ENCODE assay signal across 23 cellular contexts in the genomic region with DNA sequence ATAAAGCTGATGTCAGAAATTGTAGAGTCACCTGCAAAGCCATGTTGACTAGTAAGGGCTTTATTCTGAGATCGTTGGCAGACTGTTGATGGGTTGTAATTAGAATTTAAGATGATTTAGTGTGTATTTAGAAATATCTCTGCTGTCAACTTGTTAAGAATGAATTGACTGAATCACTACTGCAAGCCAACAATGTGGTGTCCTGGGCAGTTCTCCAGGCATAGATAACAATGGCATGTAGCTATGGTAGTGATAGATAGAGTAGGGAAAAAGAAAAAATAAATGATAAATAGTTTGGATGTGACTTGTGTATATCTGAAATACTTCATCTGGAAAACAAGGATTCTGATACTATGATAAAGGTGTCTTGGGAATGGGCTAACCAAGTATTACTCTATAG.
DNase-seq lines count a peak whose midpoint lies in the region; ATAC-seq, FAIRE-seq and TF ChIP-seq lines count a peak whose summit lies in the region.
"Had no signal": no experiment of that assay in that cellular context is flagged by ENCODE, and none has a peak within 500 bp of the region (broad histone marks: within the 10 kb centered on the region; RNA-seq: fewer than 3 reads in every experiment).

No MANE protein-coding gene starts in this region.

- H4K20me1 ChIP-seq in GM12878 (ENCODE audit: control insufficient read depth, insufficient read depth), result no peaks in the 10 kb centered on the region
- no peaks in the 10 kb centered on the region for H4K20me1 ChIP-seq in MM.1S (ENCODE audit: insufficient read depth, low read length)

- BruUV-seq in GM12878 (replicated peaks; lab: Mats Ljungman, UMichigan), result no TSS peak

- no peak overlapping the region for H3K4me2 ChIP-seq in GM12878 (ENCODE audit: control insufficient read depth, insufficient read depth)
- H3K4me2 ChIP-seq in MM.1S (ENCODE audit: low read depth, low read length), result no peak overlapping the region

- H3K36me3 ChIP-seq in GM12878 (ENCODE audit: control insufficient read depth in 2 of 2, insufficient read depth in 2 of 2, low read length in 1 of 2) (no peaks in the 10 kb centered on the region), MM.1S (replicated peaks; ENCODE audit: insufficient read depth, low read length) (no peaks in the 10 kb centered on the region)
- H3K36me3 ChIP-seq: BE2C, esophagus muscularis mucosa, neutrophil had no signal

- DNase-seq in NCI-H1105 treated with DMSO at 0.1 percent for 48 hours (lab: John Stamatoyannopoulos, UW) (peak; percentile 36), NCI-H1105 (lab: John Stamatoyannopoulos, UW) (no peak), NCI-H446 treated with DMSO at 0.1 percent for 48 hours (lab: John Stamatoyannopoulos, UW) (peak; percentile 82), GM12878 (ENCODE audit: low read depth, low spot score) (no peak), skeletal muscle cell (ENCODE audit: low read depth) (peak; percentile 2), MM.1S (no peak)
- DNase-seq: 8988T; BE2C; DND-41; effector memory CD8-positive, alpha-beta T cell; glutamatergic neuron; NCI-H1930; retina; stimulated activated CD4-positive, alpha-beta T cell treated with anti-CD3 and anti-CD28 coated beads, Interleukin-12 subunit alpha, Interleukin-12 subunit beta, amount 100 ng/mL, for 4 hours had no signal

- no peaks in the 10 kb centered on the region for H3K27me3 ChIP-seq in GM12878 (replicated peaks in 1 of 2; ENCODE audit: control insufficient read depth in 2 of 2, insufficient read depth in 2 of 2, low read length in 1 of 2)
- no peaks in the 10 kb centered on the region for H3K27me3 ChIP-seq in MM.1S (replicated peaks; ENCODE audit: insufficient read depth, low read length)
- H3K27me3 ChIP-seq: BE2C, esophagus muscularis mucosa, neutrophil had no signal

- TF ChIP-seq EP300 in GM12878 (IDR thresholded peaks at IDR 0.05; ENCODE audit: borderline replicate concordance in 1 of 2, control insufficient read depth in 1 of 2, low read depth in 2 of 2, low read length in 2 of 2), result no peak

- in situ Hi-C loops in GM12878 (cut with MboI), result no loop called here

- H3K4me1 ChIP-seq in GM12878 (ENCODE audit: control insufficient read depth, insufficient read depth, low read length) (no peaks in the 10 kb centered on the region), MM.1S (ENCODE audit: low read length) (no peaks in the 10 kb centered on the region)
- H3K4me1 ChIP-seq: BE2C, esophagus muscularis mucosa had no signal

- CTCF ChIA-PET in GM12878 (lab: Yijun Ruan, JAX), result no interaction called here

- 5% methylated on average over 1 of the region's 1 CpG for WGBS in GM12878 (ENCODE audit: insufficient coverage, insufficient replicate concordance, low lambda C conversion rate, missing lambda C conversion rate)

- intact Hi-C loops in GM12878 (cut with micrococcal nuclease; ENCODE audit: unreplicated experiment), result no loop called here

- TF ChIP-seq RAD21 in GM12878 (IDR thresholded peaks at IDR 0.05; ENCODE audit: insufficient read depth, low read depth, low read length), result no peak

- H3K9me2 ChIP-seq in MM.1S (replicated peaks; ENCODE audit: insufficient read depth, low read length), result no peaks in the 10 kb centered on the region

- H3K4me3 ChIP-seq in GM12878 (no peak overlapping the region), skeletal muscle cell (ENCODE audit: low read depth, low read length) (no peak overlapping the region), MM.1S (ENCODE audit: low read length) (no peak overlapping the region)
- H3K4me3 ChIP-seq: esophagus muscularis mucosa, K562, SK-N-MC had no signal

- H3K9me3 ChIP-seq in GM12878 (replicated peaks; ENCODE audit: control insufficient read depth, insufficient read depth, low read length), result no peaks in the 10 kb centered on the region
- no peaks in the 10 kb centered on the region for H3K9me3 ChIP-seq in MM.1S (replicated peaks; ENCODE audit: insufficient read depth, low read length)
- H3K9me3 ChIP-seq: BE2C, neutrophil had no signal

- RAD21 ChIA-PET in GM12878 (lab: Charles Lee; ENCODE audit: unreplicated experiment), result no interaction called here

- peak; percentile 35 for FAIRE-seq in GM12878 (lab: Jason Lieb, UNC)
- FAIRE-seq: colon, H1, K562 had no signal

- H3K27ac ChIP-seq in GM12878 (ENCODE audit: control insufficient read depth, insufficient read depth), result no peak overlapping the region
- no peak overlapping the region for H3K27ac ChIP-seq in MM.1S (ENCODE audit: low read length)
- H3K27ac ChIP-seq: esophagus muscularis mucosa, neutrophil, SK-N-MC had no signal

- no peaks in the 10 kb centered on the region for H3K79me2 ChIP-seq in GM12878 (ENCODE audit: control insufficient read depth, insufficient read depth, low read length)
- no peaks in the 10 kb centered on the region for H3K79me2 ChIP-seq in MM.1S (ENCODE audit: low read length)

- no peak for TF ChIP-seq POLR2A in GM12878 (IDR thresholded peaks at IDR 0.05; ENCODE audit: low read depth, low read length)

- H3F3A ChIP-seq in MM.1S (ENCODE audit: insufficient read depth, low read length), result no peaks in the 10 kb centered on the region

- H2AFZ ChIP-seq in GM12878 (ENCODE audit: control insufficient read depth, low read depth, low read length) (no peak overlapping the region), MM.1S (ENCODE audit: low read length) (no peak overlapping the region)

- POLR2A ChIA-PET in GM12878 (lab: Charles Lee), result no interaction called here

- H3K9ac ChIP-seq in GM12878 (ENCODE audit: control insufficient read depth, insufficient read depth, low read length) (no peak overlapping the region), MM.1S (ENCODE audit: low read length) (no peak overlapping the region)

- ATAC-seq in GM12878 (no peak), HG02798 (IDR thresholded peaks at IDR 0.05; ENCODE audit: poor library complexity, unreplicated experiment) (no peak), GM19467 (IDR thresholded peaks at IDR 0.05; ENCODE audit: unreplicated experiment) (no peak)
- ATAC-seq: effector memory CD8-positive, alpha-beta T cell; K562; WTC11 had no signal

- SMC1A ChIA-PET in GM12878 (lab: Charles Lee; ENCODE audit: uncharacterized antibody, unreplicated experiment), result no interaction called here

- TF ChIP-seq CTCF in GM12878 (IDR thresholded peaks at IDR 0.05 in 2 of 3, conservative IDR thresholded peaks at IDR 0.05 in 1 of 3; ENCODE audit: control insufficient read depth in 2 of 3, extremely low read depth in 1 of 3, insufficient read depth in 1 of 3, low read depth in 3 of 3, low read length in 3 of 3) (no peak), MM.1S (IDR thresholded peaks at IDR 0.05; ENCODE audit: low read length) (no peak)

TF ChIP-seq in GM12878, 131 proteins besides CTCF, POLR2A, EP300 and RAD21 (continues in another document):
- TF ChIP-seq CHD2 (IDR thresholded peaks at IDR 0.05; ENCODE audit: borderline replicate concordance, low read depth, low read length) (no peak), SMAD5 (IDR thresholded peaks at IDR 0.05; ENCODE audit: low read depth) (no peak), ZZZ3 (IDR thresholded peaks at IDR 0.05; ENCODE audit: control insufficient read depth, insufficient read length, low read depth) (no peak), SMARCA5 (IDR thresholded peaks at IDR 0.05) (no peak), BMI1 (IDR thresholded peaks at IDR 0.05; ENCODE audit: borderline replicate concordance) (no peak), SUZ12 (IDR thresholded peaks at IDR 0.05; ENCODE audit: unreplicated experiment) (no peak)
- TF ChIP-seq, protein P1, sequence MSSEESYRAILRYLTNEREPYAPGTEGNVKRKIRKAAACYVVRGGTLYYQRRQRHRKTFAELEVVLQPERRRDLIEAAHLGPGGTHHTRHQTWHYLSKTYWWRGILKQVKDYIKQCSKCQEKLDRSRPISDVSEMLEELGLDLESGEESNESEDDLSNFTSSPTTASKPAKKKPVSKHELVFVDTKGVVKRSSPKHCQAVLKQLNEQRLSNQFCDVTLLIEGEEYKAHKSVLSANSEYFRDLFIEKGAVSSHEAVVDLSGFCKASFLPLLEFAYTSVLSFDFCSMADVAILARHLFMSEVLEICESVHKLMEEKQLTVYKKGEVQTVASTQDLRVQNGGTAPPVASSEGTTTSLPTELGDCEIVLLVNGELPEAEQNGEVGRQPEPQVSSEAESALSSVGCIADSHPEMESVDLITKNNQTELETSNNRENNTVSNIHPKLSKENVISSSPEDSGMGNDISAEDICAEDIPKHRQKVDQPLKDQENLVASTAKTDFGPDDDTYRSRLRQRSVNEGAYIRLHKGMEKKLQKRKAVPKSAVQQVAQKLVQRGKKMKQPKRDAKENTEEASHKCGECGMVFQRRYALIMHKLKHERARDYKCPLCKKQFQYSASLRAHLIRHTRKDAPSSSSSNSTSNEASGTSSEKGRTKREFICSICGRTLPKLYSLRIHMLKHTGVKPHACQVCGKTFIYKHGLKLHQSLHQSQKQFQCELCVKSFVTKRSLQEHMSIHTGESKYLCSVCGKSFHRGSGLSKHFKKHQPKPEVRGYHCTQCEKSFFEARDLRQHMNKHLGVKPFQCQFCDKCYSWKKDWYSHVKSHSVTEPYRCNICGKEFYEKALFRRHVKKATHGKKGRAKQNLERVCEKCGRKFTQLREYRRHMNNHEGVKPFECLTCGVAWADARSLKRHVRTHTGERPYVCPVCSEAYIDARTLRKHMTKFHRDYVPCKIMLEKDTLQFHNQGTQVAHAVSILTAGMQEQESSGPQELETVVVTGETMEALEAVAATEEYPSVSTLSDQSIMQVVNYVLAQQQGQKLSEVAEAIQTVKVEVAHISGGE (CRISPR knock-in tag; IDR thresholded peaks at IDR 0.05), result no peak
- TF ChIP-seq, protein P2, sequence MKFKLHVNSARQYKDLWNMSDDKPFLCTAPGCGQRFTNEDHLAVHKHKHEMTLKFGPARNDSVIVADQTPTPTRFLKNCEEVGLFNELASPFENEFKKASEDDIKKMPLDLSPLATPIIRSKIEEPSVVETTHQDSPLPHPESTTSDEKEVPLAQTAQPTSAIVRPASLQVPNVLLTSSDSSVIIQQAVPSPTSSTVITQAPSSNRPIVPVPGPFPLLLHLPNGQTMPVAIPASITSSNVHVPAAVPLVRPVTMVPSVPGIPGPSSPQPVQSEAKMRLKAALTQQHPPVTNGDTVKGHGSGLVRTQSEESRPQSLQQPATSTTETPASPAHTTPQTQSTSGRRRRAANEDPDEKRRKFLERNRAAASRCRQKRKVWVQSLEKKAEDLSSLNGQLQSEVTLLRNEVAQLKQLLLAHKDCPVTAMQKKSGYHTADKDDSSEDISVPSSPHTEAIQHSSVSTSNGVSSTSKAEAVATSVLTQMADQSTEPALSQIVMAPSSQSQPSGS (IDR thresholded peaks at IDR 0.05; ENCODE audit: low read length), result no peak

Comparison
In these comparisons a context has a peak if more than half of its experiments do, and no peak if none do; other contexts are left out.
1. DNase-seq: peak in NCI-H1105 treated with DMSO at 0.1 percent for 48 hours (single experiment), NCI-H446 treated with DMSO at 0.1 percent for 48 hours (single experiment) and skeletal muscle cell (single experiment); none in NCI-H1105 (single experiment), GM12878 (single experiment) and MM.1S (single experiment).